ENCODE assay signal across 8 cellular contexts in genomic region chr5:41903382-41903891, GRCh38. TPM values are rescaled to one million over a fixed set of nuclear protein-coding genes. Genes with fewer than 3 reads are reported as not detected.
DNase-seq lines count a peak whose midpoint lies in the region; ATAC-seq and TF ChIP-seq lines count a peak whose summit lies in the region.

No MANE protein-coding gene starts in this region.

- no peaks in the 10 kb centered on the region for H4K20me1 ChIP-seq in SK-N-SH (ENCODE audit: insufficient read depth)

- H3K27ac ChIP-seq in SK-N-SH (ENCODE audit: low read depth in 2 of 2, low read length in 1 of 2) = peak overlapping the region; percentile 58 to 75; a peak in 3 of 4 replicates
- H3K27ac ChIP-seq in iPS-20b (ENCODE audit: low read length) = peak overlapping the region; percentile 59
- H3K27ac ChIP-seq in suprapubic skin = peak overlapping the region; percentile 78

- peak overlapping the region; percentile 100 for H3K27ac Mint-ChIP-seq in activated T-helper 1 cell treated with anti-CD3 and anti-CD28 coated beads, Interleukin-12 subunit alpha, Interleukin-12 subunit beta, Interleukin-2, Interleukin-4 antibody, amounts not matched to agents 30 ng/mL and 10 ng/mL and 1 ng/mL, durations not matched to agents 14 hours and 24 hours and 36 hours

- TF ChIP-seq EP300 in SK-N-SH (IDR thresholded peaks at IDR 0.05; ENCODE audit: borderline replicate concordance in 1 of 2, low read depth in 1 of 2, low read length in 1 of 2) (no peak), suprapubic skin (IDR thresholded peaks at IDR 0.05) (no peak)

- peaks cover 20 to 26% of the 10 kb centered on the region in 2 experiments for H3K36me3 ChIP-seq in SK-N-SH (replicated peaks in 1 of 2; ENCODE audit: control insufficient read depth in 1 of 2, insufficient read depth in 2 of 2, low read length in 1 of 2)
- peaks cover 17% of the 10 kb centered on the region for H3K36me3 ChIP-seq in iPS-20b (ENCODE audit: insufficient read depth, low read depth, low read length)
- H3K36me3 ChIP-seq in suprapubic skin = peaks cover 6% of the 10 kb centered on the region

- H3K4me3 Mint-ChIP-seq in activated T-helper 1 cell treated with anti-CD3 and anti-CD28 coated beads, Interleukin-12 subunit alpha, Interleukin-12 subunit beta, Interleukin-2, Interleukin-4 antibody, amounts not matched to agents 30 ng/mL and 10 ng/mL and 1 ng/mL, durations not matched to agents 14 hours and 24 hours and 36 hours = peak overlapping the region; percentile 99

- TF ChIP-seq POLR2A in suprapubic skin (IDR thresholded peaks at IDR 0.05) = no peak

- no peaks in the 10 kb centered on the region for H3K27me3 ChIP-seq in SK-N-SH (ENCODE audit: insufficient read depth)
- no peaks in the 10 kb centered on the region for H3K27me3 ChIP-seq in iPS-20b (ENCODE audit: insufficient read depth, low read length)
- H3K27me3 ChIP-seq in suprapubic skin = no peaks in the 10 kb centered on the region

- H3K9me3 Mint-ChIP-seq in activated T-helper 1 cell treated with anti-CD3 and anti-CD28 coated beads, Interleukin-12 subunit alpha, Interleukin-12 subunit beta, Interleukin-2, Interleukin-4 antibody, amounts not matched to agents 30 ng/mL and 10 ng/mL and 1 ng/mL, durations not matched to agents 14 hours and 24 hours and 36 hours = no peaks in the 10 kb centered on the region

- H3K36me3 Mint-ChIP-seq in activated T-helper 1 cell treated with anti-CD3 and anti-CD28 coated beads, Interleukin-12 subunit alpha, Interleukin-12 subunit beta, Interleukin-2, Interleukin-4 antibody, amounts not matched to agents 30 ng/mL and 10 ng/mL and 1 ng/mL, durations not matched to agents 14 hours and 24 hours and 36 hours (ENCODE audit: low read depth) = peaks cover 12% of the 10 kb centered on the region

- peak overlapping the region; percentile 87 for H3K4me2 ChIP-seq in SK-N-SH

- H3K79me2 ChIP-seq in SK-N-SH (ENCODE audit: insufficient read depth) = peaks cover 28% of the 10 kb centered on the region

- CTCF ChIA-PET in SK-N-SH (lab: Yijun Ruan, JAX) = interaction anchor here (1.3 to 1.5 kb wide), 2 partner anchors 46 to 154 kb away, joined by 5 to 8 read pairs; no protein-coding TSS in a partner anchor

- intact Hi-C loops in activated T-helper 1 cell treated with anti-CD3 and anti-CD28 coated beads, Interleukin-12 subunit alpha, Interleukin-12 subunit beta, Interleukin-2, Interleukin-4 antibody, amounts not matched to agents 30 ng/mL and 10 ng/mL and 1 ng/mL, durations not matched to agents 14 hours and 24 hours and 36 hours (cut with micrococcal nuclease) = loop anchor here (5.0 to 10.0 kb wide), 3 partner anchors 1069 to 1611 kb away; partner anchors contain the start of genes C5orf34, HMGCS1 and RPL37

- peak overlapping the region; percentile 95 for H2AFZ ChIP-seq in SK-N-SH (ENCODE audit: low read depth)

- TF ChIP-seq RAD21 in SK-N-SH (IDR thresholded peaks at IDR 0.05; ENCODE audit: low read length) = no peak

- DNase-seq in SK-N-SH = no peak
- no peak for DNase-seq in activated T-helper 1 cell treated with anti-CD3 and anti-CD28 coated beads, Interleukin-12 subunit alpha, Interleukin-12 subunit beta, Interleukin-2, Interleukin-4 antibody, amounts not matched to agents 30 ng/mL and 10 ng/mL and 1 ng/mL, durations not matched to agents 14 hours and 24 hours and 36 hours (ENCODE audit: low spot score)
- DNase-seq in suprapubic skin (ENCODE audit: low spot score in 2 of 2) = no peak
- no peak for DNase-seq in NK-92 (lab: John Stamatoyannopoulos, UW; ENCODE audit: unreplicated experiment)
- DNase-seq in KG1 (lab: John Stamatoyannopoulos, UW) = no peak
- no peak for DNase-seq in RKO (ENCODE audit: low spot score)

- no peaks in the 10 kb centered on the region for H3K9me2 ChIP-seq in SK-N-SH

- peaks cover 49% of the 10 kb centered on the region for H3K4me1 Mint-ChIP-seq in activated T-helper 1 cell treated with anti-CD3 and anti-CD28 coated beads, Interleukin-12 subunit alpha, Interleukin-12 subunit beta, Interleukin-2, Interleukin-4 antibody, amounts not matched to agents 30 ng/mL and 10 ng/mL and 1 ng/mL, durations not matched to agents 14 hours and 24 hours and 36 hours (ENCODE audit: low read depth)

- peak overlapping the region; percentile 83 to 98 for H3K4me3 ChIP-seq in SK-N-SH (ENCODE audit: low read depth in 2 of 2, low read length in 1 of 2)
- H3K4me3 ChIP-seq in iPS-20b (ENCODE audit: low read length) = peak overlapping the region; percentile 75
- peak overlapping the region; percentile 88 for H3K4me3 ChIP-seq in suprapubic skin

- TF ChIP-seq CTCF in SK-N-SH (IDR thresholded peaks at IDR 0.05) = no peak
- TF ChIP-seq CTCF in suprapubic skin (IDR thresholded peaks at IDR 0.05) = no peak

- 24% methylated on average over 8 of the region's 8 CpGs for WGBS in SK-N-SH (ENCODE audit: low lambda C conversion rate)
- WGBS in suprapubic skin = 32% methylated on average over 8 of the region's 8 CpGs

- H3K27me3 Mint-ChIP-seq in activated T-helper 1 cell treated with anti-CD3 and anti-CD28 coated beads, Interleukin-12 subunit alpha, Interleukin-12 subunit beta, Interleukin-2, Interleukin-4 antibody, amounts not matched to agents 30 ng/mL and 10 ng/mL and 1 ng/mL, durations not matched to agents 14 hours and 24 hours and 36 hours (ENCODE audit: insufficient read depth) = peaks cover 10% of the 10 kb centered on the region

- POLR2A ChIA-PET in SK-N-SH (lab: Yijun Ruan, JAX) = interaction anchor here (0.8 to 1.6 kb wide), 7 partner anchors 11 to 110 kb away, joined by 3 to 11 read pairs (median 6); partner anchors contain the start of genes FBXO4 and OXCT1

- ATAC-seq in SK-N-SH treated with all-trans-retinoic acid at 6 μM for 48 hours = no peak

- H3K9me3 ChIP-seq in SK-N-SH (no peaks in the 10 kb centered on the region), iPS-20b (ENCODE audit: insufficient read depth, low read depth, low read length) (no peaks in the 10 kb centered on the region), suprapubic skin (no peaks in the 10 kb centered on the region)

- peaks cover 14% of the 10 kb centered on the region for H3F3A ChIP-seq in SK-N-SH (replicated peaks; ENCODE audit: insufficient read depth)

- peak overlapping the region; percentile 54 for H3K9ac ChIP-seq in SK-N-SH
- H3K9ac ChIP-seq in iPS-20b (ENCODE audit: low read depth, low read length) = peak overlapping the region; percentile 71; the same call in 1 of the 2 replicates

- H3K4me1 ChIP-seq in SK-N-SH (ENCODE audit: control insufficient read depth in 1 of 2, insufficient read depth in 2 of 2, low read depth in 1 of 2, low read length in 1 of 2) (peaks cover 8 to 10% of the 10 kb centered on the region in 2 experiments), iPS-20b (ENCODE audit: insufficient read depth, low read length) (peaks cover 6% of the 10 kb centered on the region; the same call in 1 of the 2 replicates), suprapubic skin (peaks cover 25% of the 10 kb centered on the region)

TF ChIP-seq in SK-N-SH, 30 proteins besides CTCF, POLR2A, EP300 and RAD21 (continues in another document):
- TF ChIP-seq EZH2phosphoT487 (IDR thresholded peaks at IDR 0.05; ENCODE audit: borderline replicate concordance, low read depth) = no peak

TF ChIP-seq in SK-N-SH treated with all-trans-retinoic acid at 6 μM for 48 hours, 23 proteins besides CTCF, POLR2A, EP300 and RAD21:
- no peak for TF ChIP-seq PPARA (CRISPR knock-in tag; IDR thresholded peaks at IDR 0.05; ENCODE audit: borderline replicate concordance)
- TF ChIP-seq, protein P1, sequence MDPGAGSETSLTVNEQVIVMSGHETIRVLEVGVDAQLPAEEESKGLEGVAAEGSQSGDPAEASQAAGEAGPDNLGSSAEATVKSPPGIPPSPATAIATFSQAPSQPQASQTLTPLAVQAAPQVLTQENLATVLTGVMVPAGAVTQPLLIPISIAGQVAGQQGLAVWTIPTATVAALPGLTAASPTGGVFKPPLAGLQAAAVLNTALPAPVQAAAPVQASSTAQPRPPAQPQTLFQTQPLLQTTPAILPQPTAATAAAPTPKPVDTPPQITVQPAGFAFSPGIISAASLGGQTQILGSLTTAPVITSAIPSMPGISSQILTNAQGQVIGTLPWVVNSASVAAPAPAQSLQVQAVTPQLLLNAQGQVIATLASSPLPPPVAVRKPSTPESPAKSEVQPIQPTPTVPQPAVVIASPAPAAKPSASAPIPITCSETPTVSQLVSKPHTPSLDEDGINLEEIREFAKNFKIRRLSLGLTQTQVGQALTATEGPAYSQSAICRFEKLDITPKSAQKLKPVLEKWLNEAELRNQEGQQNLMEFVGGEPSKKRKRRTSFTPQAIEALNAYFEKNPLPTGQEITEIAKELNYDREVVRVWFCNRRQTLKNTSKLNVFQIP (CRISPR knock-in tag; IDR thresholded peaks at IDR 0.05; ENCODE audit: borderline replicate concordance, low read depth) = no peak
- TF ChIP-seq ZNF8 (CRISPR knock-in tag; IDR thresholded peaks at IDR 0.05) = no peak
- TF ChIP-seq ISL1 (CRISPR knock-in tag; IDR thresholded peaks at IDR 0.05) = no peak
- no peak for TF ChIP-seq ARNTL (CRISPR knock-in tag; IDR thresholded peaks at IDR 0.05; ENCODE audit: borderline replicate concordance, low read depth)
- TF ChIP-seq ZFP30 (CRISPR knock-in tag; IDR thresholded peaks at IDR 0.05) = no peak
- TF ChIP-seq TOX (CRISPR knock-in tag; IDR thresholded peaks at IDR 0.05; ENCODE audit: borderline replicate concordance) = no peak
- TF ChIP-seq BACH2 (CRISPR knock-in tag; IDR thresholded peaks at IDR 0.05; ENCODE audit: borderline replicate concordance) = no peak
TF ChIP-seq in SK-N-SH treated with all-trans-retinoic acid at 6 μM for 48 hours: peak in this region for 0.

RNA-seq across cellular contexts. Expression of gene RIMOC1, which starts 0.7 kb away (rescaled TPM):
- 6.5 and 9.5 TPM in 2 replicates for polyA plus RNA-seq in SK-N-SH (2012; rRNA removed)
- polyA plus RNA-seq in SK-N-SH (2012; cell fraction: cytosol; rRNA removed) = 11.6 and 14.4 TPM in 2 replicates
- polyA plus RNA-seq in SK-N-SH (2012; cell fraction: nucleus; rRNA removed) = 2.3 and 6.3 TPM in 2 replicates
- total RNA-seq in activated T-helper 1 cell treated with anti-CD3 and anti-CD28 coated beads, Interleukin-12 subunit alpha, Interleukin-12 subunit beta, Interleukin-2, Interleukin-4 antibody, amounts not matched to agents 30 ng/mL and 10 ng/mL and 1 ng/mL, durations not matched to agents 14 hours and 24 hours and 36 hours = 28.0 and 29.0 TPM in 2 replicates
- 10 to 100 TPM; 10.6 to 20.9 (median 16.9) TPM for total RNA-seq in suprapubic skin

RNA-seq across cellular contexts. Expression of gene FBXO4, which starts 21.6 kb away (rescaled TPM):
- 2.9 and 3.9 TPM in 2 replicates for polyA plus RNA-seq in SK-N-SH (2012; rRNA removed)
- polyA plus RNA-seq in SK-N-SH (2012; cell fraction: cytosol; rRNA removed) = 6.0 and 6.3 TPM in 2 replicates
- polyA plus RNA-seq in SK-N-SH (2012; cell fraction: nucleus; rRNA removed) = 1.3 and 2.8 TPM in 2 replicates
- total RNA-seq in activated T-helper 1 cell treated with anti-CD3 and anti-CD28 coated beads, Interleukin-12 subunit alpha, Interleukin-12 subunit beta, Interleukin-2, Interleukin-4 antibody, amounts not matched to agents 30 ng/mL and 10 ng/mL and 1 ng/mL, durations not matched to agents 14 hours and 24 hours and 36 hours = 14.1 and 17.8 TPM in 2 replicates
- total RNA-seq in suprapubic skin = 10 to 100 TPM in 1 of 4 donors, 1 to 10 TPM in 3; 8.7 to 16.4 (median 9.9) TPM

RNA-seq across cellular contexts. Expression of gene OXCT1, which starts 33.2 kb away (rescaled TPM):
- polyA plus RNA-seq in SK-N-SH (2012; rRNA removed) = 11.7 and 14.9 TPM in 2 replicates
- polyA plus RNA-seq in SK-N-SH (2012; cell fraction: cytosol; rRNA removed) = 18.4 and 20.9 TPM in 2 replicates
- polyA plus RNA-seq in SK-N-SH (2012; cell fraction: nucleus; rRNA removed) = 6.4 and 12.6 TPM in 2 replicates
- total RNA-seq in activated T-helper 1 cell treated with anti-CD3 and anti-CD28 coated beads, Interleukin-12 subunit alpha, Interleukin-12 subunit beta, Interleukin-2, Interleukin-4 antibody, amounts not matched to agents 30 ng/mL and 10 ng/mL and 1 ng/mL, durations not matched to agents 14 hours and 24 hours and 36 hours = 84.4 and 85.1 TPM in 2 replicates
- 10 to 100 TPM; 17.4 to 71.9 (median 24.7) TPM for total RNA-seq in suprapubic skin
